ENCODE assay signal across 15 cellular contexts in genomic region chr12:47014474-47014873, GRCh38.
DNase-seq lines count a peak whose midpoint lies in the region; ATAC-seq and TF ChIP-seq lines count a peak whose summit lies in the region.
"Had no signal": no experiment of that assay in that cellular context is flagged by ENCODE, and none has a peak within 500 bp of the region (broad histone marks: within the 10 kb centered on the region; RNA-seq: fewer than 3 reads in every experiment).

No MANE protein-coding gene starts in this region.

- BruUV-seq in PC-3 (replicated peaks; lab: Mats Ljungman, UMichigan), result no TSS peak

- H3K27me3 ChIP-seq in PC-3 (ENCODE audit: low read length) (no peaks in the 10 kb centered on the region), osteoblast (ENCODE audit: insufficient read depth, low read length) (no peaks in the 10 kb centered on the region)
- H3K27me3 ChIP-seq: hepatocyte had no signal

- no peak overlapping the region for H3K9ac ChIP-seq in PC-3 (ENCODE audit: low read length)

- TF ChIP-seq CTCF in PC-3 (conservative IDR thresholded peaks at IDR 0.05; ENCODE audit: low read depth, low read length) (no peak), choroid plexus epithelial cell (conservative IDR thresholded peaks at IDR 0.05; ENCODE audit: low read depth, low read length) (no peak), osteoblast (IDR thresholded peaks at IDR 0.05; ENCODE audit: extremely low read depth, low read depth, low read length) (no peak)

- H4K20me1 ChIP-seq in PC-3 (ENCODE audit: low read length) (no peaks in the 10 kb centered on the region), osteoblast (ENCODE audit: insufficient read depth, low read length) (no peaks in the 10 kb centered on the region)

- H3K4me1 ChIP-seq in PC-3 (ENCODE audit: insufficient read depth, low read length), result peaks cover 34% of the 10 kb centered on the region
- peaks cover 21% of the 10 kb centered on the region for H3K4me1 ChIP-seq in osteoblast (ENCODE audit: insufficient read depth, low read length)

- CTCF ChIA-PET in PC-3 (lab: Charles Lee), result interaction anchor here (0.6 kb wide), 1 partner anchor 62 kb away, joined by 9 read pairs; no protein-coding TSS in a partner anchor

- H3K9me2 ChIP-seq in PC-3 (replicated peaks; ENCODE audit: low read length), result no peaks in the 10 kb centered on the region

- ATAC-seq in PC-3, result peak; percentile 66
- ATAC-seq in GM19452 (IDR thresholded peaks at IDR 0.05; ENCODE audit: unreplicated experiment), result no peak

- H3K27ac ChIP-seq in PC-3 (ENCODE audit: low read length), result peak overlapping the region; percentile 53
- peak overlapping the region; percentile 3 for H3K27ac ChIP-seq in osteoblast (ENCODE audit: low read depth, low read length)
- H3K27ac ChIP-seq: hepatocyte had no signal

- DNase-seq in EH (ENCODE audit: low read depth) (peak; percentile 89), PC-3 (peak; percentile 79), choroid plexus epithelial cell (ENCODE audit: low read depth) (peak; percentile 87), osteoblast (ENCODE audit: insufficient read length, low spot score, missing footprints) (no peak), CD1c-positive myeloid dendritic cell (ENCODE audit: extremely low spot score) (no peak), NCI-H748 (lab: John Stamatoyannopoulos, UW; ENCODE audit: unreplicated experiment) (no peak), iPS-NIHi11 (ENCODE audit: low spot score) (no peak)
- DNase-seq: activated CD8-positive, alpha-beta memory T cell treated with anti-CD3 and anti-CD28 coated beads for 24 hours; activated naive CD4-positive, alpha-beta T cell treated with anti-CD3 and anti-CD28 coated beads, Interleukin-2, amount 50 U/mL, for 16 hours; CD8-positive, alpha-beta memory T cell; NCI-H2227 treated with DMSO at 0.1 percent for 48 hours; stimulated activated naive CD4-positive, alpha-beta T cell; T-helper 9 cell had no signal

- H3K9me3 ChIP-seq in PC-3 (ENCODE audit: low read length), result no peaks in the 10 kb centered on the region
- no peaks in the 10 kb centered on the region for H3K9me3 ChIP-seq in osteoblast (ENCODE audit: low read depth, low read length)

- intact Hi-C loops in PC-3 (cut with micrococcal nuclease), result loop anchor here (10.0 kb wide), 1 partner anchor 750 kb away; the partner anchor contains the start of gene SLC38A1

- no peaks in the 10 kb centered on the region for H3K36me3 ChIP-seq in PC-3 (ENCODE audit: low read depth, low read length)
- H3K36me3 ChIP-seq in osteoblast (ENCODE audit: insufficient read depth, low read length), result no peaks in the 10 kb centered on the region

- H2AFZ ChIP-seq in PC-3 (ENCODE audit: low read length) (0 out of 2 replicates have a peak overlapping the region, but pooled peaks have one; percentile 3), osteoblast (ENCODE audit: low read length) (peak overlapping the region; percentile 21)
- H2AFZ ChIP-seq: hepatocyte had no signal

- POLR2A ChIA-PET in PC-3 (lab: Charles Lee; ENCODE audit: unreplicated experiment), result no interaction called here

- no peaks in the 10 kb centered on the region for H3F3A ChIP-seq in PC-3 (ENCODE audit: low read length, unreplicated experiment)

- H3K4me2 ChIP-seq in PC-3 (ENCODE audit: low read length), result peak overlapping the region; percentile 28
- H3K4me2 ChIP-seq in osteoblast (ENCODE audit: insufficient read depth, low read length), result peak overlapping the region; percentile 18
- H3K4me2 ChIP-seq: hepatocyte had no signal

- H3K79me2 ChIP-seq in PC-3 (ENCODE audit: low read length) (no peaks in the 10 kb centered on the region), osteoblast (ENCODE audit: insufficient read depth, low read length) (no peaks in the 10 kb centered on the region)
- H3K79me2 ChIP-seq: hepatocyte had no signal

- H3K4me3 ChIP-seq in PC-3 (ENCODE audit: low read length) (no peak overlapping the region), choroid plexus epithelial cell (ENCODE audit: low read depth, low read length) (no peak overlapping the region), osteoblast (ENCODE audit: insufficient read depth, low read length) (no peak overlapping the region)
- H3K4me3 ChIP-seq: hepatocyte had no signal

Comparison
In these comparisons a context has a peak if more than half of its experiments do, and no peak if none do; other contexts are left out.
1. DNase-seq: peak in EH (single experiment), PC-3 (single experiment) and choroid plexus epithelial cell (single experiment); none in osteoblast (single experiment), CD1c-positive myeloid dendritic cell (single experiment), NCI-H748 (single experiment) and iPS-NIHi11 (single experiment).